In genomic region chr3:44013967-44014366, GRCh38 we compare ENCODE assay signal across 20 cellular contexts.
DNase-seq lines count a peak whose midpoint lies in the region; ATAC-seq, FAIRE-seq and TF ChIP-seq lines count a peak whose summit lies in the region.
"Had no signal": no experiment of that assay in that cellular context is flagged by ENCODE, and none has a peak within 500 bp of the region (broad histone marks: within the 10 kb centered on the region; RNA-seq: fewer than 3 reads in every experiment).

No MANE protein-coding gene starts in this region.

- no peaks in the 10 kb centered on the region for H3K27me3 Mint-ChIP-seq in astrocyte (ENCODE audit: low read depth, unreplicated experiment)

- peak overlapping the region; percentile 20 for H3K27ac Mint-ChIP-seq in astrocyte (ENCODE audit: unreplicated experiment)
- H3K27ac Mint-ChIP-seq: CD8-positive, alpha-beta memory T cell had no signal

- no peaks in the 10 kb centered on the region for H3K9me3 Mint-ChIP-seq in astrocyte (ENCODE audit: unreplicated experiment)
- H3K9me3 Mint-ChIP-seq: CD8-positive, alpha-beta memory T cell had no signal

- CTCF ChIA-PET in HEK293 (lab: Yijun Ruan, JAX): no interaction called here

- no peak for ATAC-seq in gastrocnemius medialis
- ATAC-seq: HCT116 had no signal

- H3K9me3 ChIP-seq in HEK293 (ENCODE audit: control insufficient read depth, insufficient read depth, low read depth, low read length) (no peaks in the 10 kb centered on the region), astrocyte (ENCODE audit: insufficient read depth, low read depth, low read length) (no peaks in the 10 kb centered on the region), gastrocnemius medialis (no peaks in the 10 kb centered on the region)
- H3K9me3 ChIP-seq: BLaER1 treated with 17β-estradiol and CSF1 and Interleukin-3, amounts not matched to agents 10 nM and 100 nM; SK-N-SH had no signal

- no peak overlapping the region for H3K9ac ChIP-seq in astrocyte (ENCODE audit: low read length)
- H3K9ac ChIP-seq: BLaER1 treated with 17β-estradiol and CSF1 and Interleukin-3, amounts not matched to agents 10 nM and 100 nM; SK-N-SH had no signal

- no peaks in the 10 kb centered on the region for H3K79me2 ChIP-seq in astrocyte (ENCODE audit: insufficient read depth, low read length)

- intact Hi-C loops in gastrocnemius medialis (cut with DNase I; ENCODE audit: low total_unique reads): no loop called here

- no peak for DNase-seq in astrocyte (ENCODE audit: low read depth)
- DNase-seq in kidney tubule cell (ENCODE audit: low spot score): peak; percentile 45
- DNase-seq in substantia nigra (lab: John Stamatoyannopoulos, UW): peak in 9 of 49 donors; percentile 15 to 55 (median 40)
- no peak for DNase-seq in DMS114 treated with DMSO at 0.1 percent for 48 hours (lab: John Stamatoyannopoulos, UW; ENCODE audit: unreplicated experiment)
- no peak for DNase-seq in cortex of kidney (lab: John Stamatoyannopoulos, UW)
- no peak for DNase-seq in NCI-H446 treated with DMSO at 0.1 percent for 48 hours (lab: John Stamatoyannopoulos, UW)
- DNase-seq in gastrocnemius medialis: no peak
- DNase-seq: CD8-positive, alpha-beta memory T cell; DMS79; KBM-7; NCI-H1694 treated with DMSO at 0.1 percent for 48 hours; NCI-H2107; NCI-H510A treated with DMSO at 0.1 percent for 48 hours; NCI-H82; OCI-M1; SHP77; SK-N-SH had no signal

- no peak for FAIRE-seq in astrocyte (lab: Jason Lieb, UNC)

- H3K4me3 ChIP-seq in HEK293 (ENCODE audit: low read depth, low read length) (no peak overlapping the region), astrocyte (ENCODE audit: insufficient read depth, low read depth, low read length) (no peak overlapping the region), gastrocnemius medialis (no peak overlapping the region)
- H3K4me3 ChIP-seq: BLaER1 treated with 17β-estradiol and CSF1 and Interleukin-3, amounts not matched to agents 10 nM and 100 nM had no signal

- H3K4me3 Mint-ChIP-seq in astrocyte (ENCODE audit: unreplicated experiment): no peak overlapping the region
- H3K4me3 Mint-ChIP-seq: CD8-positive, alpha-beta memory T cell had no signal

- H3K27ac ChIP-seq in HEK293 (ENCODE audit: extremely low read depth, low read depth, low read length) (no peak overlapping the region), astrocyte (ENCODE audit: low read depth, low read length) (no peak overlapping the region), substantia nigra (ENCODE audit: low read depth, low read length, poor library complexity, severe bottlenecking) (peak overlapping the region; percentile 27), gastrocnemius medialis (no peak overlapping the region)
- H3K27ac ChIP-seq: BLaER1 treated with 17β-estradiol and CSF1 and Interleukin-3, amounts not matched to agents 10 nM and 100 nM had no signal

- no peak for TF ChIP-seq POLR2A in gastrocnemius medialis (IDR thresholded peaks at IDR 0.05)

- H4K20me1 ChIP-seq in astrocyte (ENCODE audit: insufficient read depth, low read length): no peaks in the 10 kb centered on the region
- H4K20me1 ChIP-seq: BLaER1 treated with 17β-estradiol and CSF1 and Interleukin-3, amounts not matched to agents 10 nM and 100 nM had no signal

- H3K4me2 ChIP-seq in astrocyte (ENCODE audit: low read length): no peak overlapping the region
- H3K4me2 ChIP-seq: SK-N-SH had no signal

- no peak for TF ChIP-seq CTCF in HEK293 (tag by site-specific recombination; IDR thresholded peaks at IDR 0.05)
- no peak for TF ChIP-seq CTCF in astrocyte (IDR thresholded peaks at IDR 0.05; ENCODE audit: insufficient read depth, low read depth, low read length)
- no peak for TF ChIP-seq CTCF in gastrocnemius medialis (IDR thresholded peaks at IDR 0.05 in 4 of 5, conservative IDR thresholded peaks at IDR 0.05 in 1 of 5)

- peaks cover 19% of the 10 kb centered on the region for H3K4me1 Mint-ChIP-seq in astrocyte (ENCODE audit: low read depth, unreplicated experiment)
- H3K4me1 Mint-ChIP-seq: CD8-positive, alpha-beta memory T cell had no signal

- H3K27me3 ChIP-seq in astrocyte (ENCODE audit: insufficient read depth, low read length): no peaks in the 10 kb centered on the region
- H3K27me3 ChIP-seq in gastrocnemius medialis: no peaks in the 10 kb centered on the region
- H3K27me3 ChIP-seq: BLaER1 treated with 17β-estradiol and CSF1 and Interleukin-3, amounts not matched to agents 10 nM and 100 nM had no signal

- no peak overlapping the region for H2AFZ ChIP-seq in astrocyte (ENCODE audit: low read depth, low read length)

- no peaks in the 10 kb centered on the region for H3K4me1 ChIP-seq in HEK293 (ENCODE audit: control insufficient read depth, insufficient read depth, low read length)
- no peaks in the 10 kb centered on the region for H3K4me1 ChIP-seq in astrocyte (ENCODE audit: insufficient read depth, low read length)
- H3K4me1 ChIP-seq in gastrocnemius medialis: no peaks in the 10 kb centered on the region

- POLR2A ChIA-PET in HEK293 (lab: Yijun Ruan, JAX): no interaction called here

- H3K36me3 Mint-ChIP-seq in astrocyte (ENCODE audit: low read depth, unreplicated experiment): peaks cover 43% of the 10 kb centered on the region
- H3K36me3 Mint-ChIP-seq: CD8-positive, alpha-beta memory T cell had no signal

- H3K36me3 ChIP-seq in HEK293 (ENCODE audit: control insufficient read depth in 2 of 2, insufficient read depth in 1 of 2, low read length in 2 of 2): no peaks in the 10 kb centered on the region
- no peaks in the 10 kb centered on the region for H3K36me3 ChIP-seq in astrocyte (ENCODE audit: insufficient read depth, low read length)
- no peaks in the 10 kb centered on the region for H3K36me3 ChIP-seq in gastrocnemius medialis
- H3K36me3 ChIP-seq: BLaER1 treated with 17β-estradiol and CSF1 and Interleukin-3, amounts not matched to agents 10 nM and 100 nM had no signal

- in situ Hi-C loops in gastrocnemius medialis (cut with MboI; ENCODE audit: low sequenced_read_pairs in 4 of 4): no loop called here

TF ChIP-seq in HEK293, 187 proteins besides CTCF, POLR2A, EP300 and RAD21:
- TF ChIP-seq EGR2 (tag by site-specific recombination; IDR thresholded peaks at IDR 0.05; ENCODE audit: low read depth) (peak; percentile 78), ZNF660 (tag by site-specific recombination; IDR thresholded peaks at IDR 0.05) (no peak), ZFHX2 (tag by site-specific recombination; conservative IDR thresholded peaks at IDR 0.05) (peak; percentile 86)
